In the genomic region with DNA sequence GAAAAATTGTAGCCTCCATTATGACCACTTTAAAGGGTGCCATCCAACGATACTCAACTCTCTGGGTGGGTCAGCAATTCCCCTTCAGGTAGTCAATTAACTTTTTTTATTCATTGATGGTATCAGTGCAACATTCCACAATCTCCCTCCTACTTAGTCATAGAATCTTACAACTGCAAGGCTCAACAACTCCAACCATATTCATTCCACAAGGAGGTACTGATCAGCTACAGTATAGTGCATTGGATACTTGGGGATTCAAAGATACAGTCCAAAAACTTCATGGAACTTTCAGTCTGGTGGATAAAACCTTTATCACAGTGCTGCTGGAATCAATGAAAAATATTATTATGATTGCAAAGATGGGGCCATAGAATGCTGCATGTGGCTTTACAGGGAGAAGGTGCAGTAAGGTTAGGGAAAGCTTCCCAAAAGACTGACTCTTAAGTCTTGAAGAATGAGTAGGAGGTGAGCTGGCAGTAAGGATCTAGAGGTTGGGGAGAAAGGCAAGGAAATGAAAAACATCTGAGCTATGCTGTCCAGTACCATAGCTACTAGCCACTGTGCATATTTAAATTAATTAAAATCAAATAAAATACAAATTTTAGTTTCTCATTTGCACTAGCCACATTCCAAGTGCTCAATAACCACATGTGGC, we compare ENCODE assay signal across 14 cellular contexts.
"Had no signal": no experiment of that assay in that cellular context is flagged by ENCODE, and none has a peak within 500 bp of the region (broad histone marks: within the 10 kb centered on the region; RNA-seq: fewer than 3 reads in every experiment).

No MANE protein-coding gene starts in this region.

- H3K27me3 Mint-ChIP-seq: activated CD8-positive, alpha-beta T cell treated with anti-CD3 and anti-CD28 coated beads for 36 hours; T-helper 17 cell had no signal

- H3K36me3 Mint-ChIP-seq: neural progenitor cell had no signal

- H3K4me3 ChIP-seq: colonic mucosa, esophagus squamous epithelium, neural progenitor cell, ovary, stomach had no signal

- H3K9me3 ChIP-seq: colonic mucosa, ovary had no signal

- H3K4me1 Mint-ChIP-seq: T-helper 17 cell had no signal

- H3K27ac Mint-ChIP-seq: activated CD8-positive, alpha-beta T cell treated with anti-CD3 and anti-CD28 coated beads for 36 hours; activated naive CD4-positive, alpha-beta T cell treated with anti-CD3 and anti-CD28 coated beads, Interleukin-2, amount 50 U/mL, for 72 hours; neural progenitor cell; T-helper 17 cell had no signal

- DNase-seq: activated CD4-positive, alpha-beta T cell treated with anti-CD3 and anti-CD28 coated beads for 48 hours; activated CD8-positive, alpha-beta T cell treated with anti-CD3 and anti-CD28 coated beads for 36 hours; activated effector memory CD4-positive, alpha-beta T cell treated with Interleukin-2 at 50 U/mL for 16 hours; activated T-cell treated with anti-CD3 and anti-CD28 coated beads, Interleukin-2, amount 50 U/mL, for 4 hours; central memory CD4-positive, alpha-beta T cell; colonic mucosa; esophagus squamous epithelium; ovary; stimulated activated CD4-positive, alpha-beta T cell treated with anti-CD3 and anti-CD28 coated beads, Interleukin-1b, Interleukin-23, amount 100 ng/mL, for 48 hours; stomach; T-helper 17 cell had no signal

- ATAC-seq: activated CD8-positive, alpha-beta T cell treated with anti-CD3 and anti-CD28 coated beads for 36 hours; activated naive CD4-positive, alpha-beta T cell treated with anti-CD3 and anti-CD28 coated beads, Interleukin-2, amount 50 U/mL, for 72 hours; activated T-cell treated with anti-CD3 and anti-CD28 coated beads, Interleukin-2, amount 50 U/mL, for 4 hours; sciatic nerve; T-helper 17 cell had no signal

- H3K4me1 ChIP-seq: colonic mucosa, neural progenitor cell, stomach had no signal

- H3K4me3 Mint-ChIP-seq: activated CD8-positive, alpha-beta T cell treated with anti-CD3 and anti-CD28 coated beads for 36 hours; activated T-cell treated with anti-CD3 and anti-CD28 coated beads, Interleukin-2, amount 50 U/mL, for 4 hours; neural progenitor cell; T-helper 17 cell had no signal

- H3K4me2 ChIP-seq: neural progenitor cell had no signal

- H3K9ac ChIP-seq: neural progenitor cell had no signal

- H3K27ac ChIP-seq: colonic mucosa, esophagus squamous epithelium, neural progenitor cell, ovary, stomach had no signal

- H3K27me3 ChIP-seq: colonic mucosa, esophagus squamous epithelium, neural progenitor cell, ovary, stomach had no signal

- H2AFZ ChIP-seq: neural progenitor cell had no signal

- H3K36me3 ChIP-seq: colonic mucosa, esophagus squamous epithelium, neural progenitor cell, ovary, stomach had no signal
